8 cellular contexts compared by ENCODE assay signal in genomic region chr1:248824301-248824700, GRCh38. TPM values are rescaled to one million over a fixed set of nuclear protein-coding genes. Genes with fewer than 3 reads are reported as not detected.
A peak's percentile ranks its signal among the peaks of the same experiment; 100 is the strongest.
DNase-seq lines count a peak whose midpoint lies in the region; TF ChIP-seq lines count a peak whose summit lies in the region.

No MANE protein-coding gene starts in this region.

- H3K9ac ChIP-seq in BLaER1 = peak overlapping the region; percentile 98
- H3K9ac ChIP-seq in Loucy (ENCODE audit: low read depth, low read length, poor library complexity, severe bottlenecking) = peak overlapping the region; percentile 93

- H3K27me3 Mint-ChIP-seq in neural crest cell (ENCODE audit: low read depth) = no peaks in the 10 kb centered on the region

- no peaks in the 10 kb centered on the region for H3K9me3 Mint-ChIP-seq in neural crest cell

- peak overlapping the region; percentile 94 for H3K4me2 ChIP-seq in BLaER1
- peak overlapping the region; percentile 94 for H3K4me2 ChIP-seq in Loucy (ENCODE audit: low read depth, low read length, poor library complexity, severe bottlenecking)

- H3K9me3 ChIP-seq in BLaER1 (no peaks in the 10 kb centered on the region), Loucy (ENCODE audit: insufficient read depth, low read depth, low read length) (no peaks in the 10 kb centered on the region)

- no peak overlapping the region for H3K27ac Mint-ChIP-seq in neural crest cell (ENCODE audit: unreplicated experiment)

- H3K36me3 Mint-ChIP-seq in neural crest cell (ENCODE audit: low read depth) = no peaks in the 10 kb centered on the region

- H3K79me2 ChIP-seq in Loucy (ENCODE audit: insufficient read depth, low read length) = peaks cover 60% of the 10 kb centered on the region

- H3K36me3 ChIP-seq in BLaER1 = peaks cover 53% of the 10 kb centered on the region
- H3K36me3 ChIP-seq in Loucy (ENCODE audit: insufficient read depth, low read length) = no peaks in the 10 kb centered on the region

- H3K9me2 ChIP-seq in Loucy (replicated peaks; ENCODE audit: low read depth, low read length) = no peaks in the 10 kb centered on the region

- H3K27me3 ChIP-seq in BLaER1 = no peaks in the 10 kb centered on the region
- H3K27me3 ChIP-seq in Loucy (ENCODE audit: insufficient read depth, low read length, poor library complexity, severe bottlenecking) = no peaks in the 10 kb centered on the region

- no peaks in the 10 kb centered on the region for H3F3A ChIP-seq in Loucy (ENCODE audit: low read depth)

- H3K4me3 Mint-ChIP-seq in neural crest cell = peak overlapping the region; percentile 92

- H3K27ac ChIP-seq in BLaER1 = peak overlapping the region; percentile 100; the same call in 1 of the 2 replicates

- DNase-seq in choroid plexus epithelial cell (ENCODE audit: low read depth) (no peak), neural crest cell (ENCODE audit: low read depth, low spot score) (no peak), NOMO-1 treated with DMSO at 0.1 percent for 48 hours (lab: John Stamatoyannopoulos, UW; ENCODE audit: unreplicated experiment) (no peak), NCI-H1694 (lab: John Stamatoyannopoulos, UW) (no peak), NCI-H2107 (lab: John Stamatoyannopoulos, UW) (no peak), NCI-H82 (lab: John Stamatoyannopoulos, UW) (no peak)

- H2AFZ ChIP-seq in Loucy (ENCODE audit: low read length) = no peak overlapping the region

- H3K4me3 ChIP-seq in BLaER1 = peak overlapping the region; percentile 88
- peak overlapping the region; percentile 95 for H3K4me3 ChIP-seq in Loucy (ENCODE audit: low read length, poor library complexity, severe bottlenecking)
- H3K4me3 ChIP-seq in choroid plexus epithelial cell (ENCODE audit: low read depth, low read length) = peak overlapping the region; percentile 97

- peaks cover 28% of the 10 kb centered on the region for H3K4me1 Mint-ChIP-seq in neural crest cell

- no peak for TF ChIP-seq CTCF in Loucy (conservative IDR thresholded peaks at IDR 0.05; ENCODE audit: low read length)
- no peak for TF ChIP-seq CTCF in choroid plexus epithelial cell (conservative IDR thresholded peaks at IDR 0.05; ENCODE audit: low read depth, low read length)
- no peak for TF ChIP-seq CTCF in neural crest cell (conservative IDR thresholded peaks at IDR 0.05)

- H4K20me1 ChIP-seq in BLaER1 (peaks cover 57% of the 10 kb centered on the region), Loucy (ENCODE audit: insufficient read depth, low read length, poor library complexity, severe bottlenecking) (peaks cover 15% of the 10 kb centered on the region)

- H3K4me1 ChIP-seq in BLaER1 (peaks cover 67% of the 10 kb centered on the region), Loucy (ENCODE audit: insufficient read depth, low read length, poor library complexity, severe bottlenecking) (peaks cover 60% of the 10 kb centered on the region)

RNA-seq across cellular contexts. Expression of gene SH3BP5L, which starts 1.4 kb away (rescaled TPM):
- 26.9 and 28.9 TPM in 2 replicates for total RNA-seq in neural crest cell

RNA-seq across cellular contexts. Expression of gene ZNF672, which starts 13.7 kb away (rescaled TPM):
- total RNA-seq in neural crest cell = 44.4 and 46.8 TPM in 2 replicates

RNA-seq across cellular contexts. Expression of gene ZNF692, which starts 34.6 kb away (rescaled TPM):
- total RNA-seq in neural crest cell = 72.5 and 72.8 TPM in 2 replicates
